In the genomic region with DNA sequence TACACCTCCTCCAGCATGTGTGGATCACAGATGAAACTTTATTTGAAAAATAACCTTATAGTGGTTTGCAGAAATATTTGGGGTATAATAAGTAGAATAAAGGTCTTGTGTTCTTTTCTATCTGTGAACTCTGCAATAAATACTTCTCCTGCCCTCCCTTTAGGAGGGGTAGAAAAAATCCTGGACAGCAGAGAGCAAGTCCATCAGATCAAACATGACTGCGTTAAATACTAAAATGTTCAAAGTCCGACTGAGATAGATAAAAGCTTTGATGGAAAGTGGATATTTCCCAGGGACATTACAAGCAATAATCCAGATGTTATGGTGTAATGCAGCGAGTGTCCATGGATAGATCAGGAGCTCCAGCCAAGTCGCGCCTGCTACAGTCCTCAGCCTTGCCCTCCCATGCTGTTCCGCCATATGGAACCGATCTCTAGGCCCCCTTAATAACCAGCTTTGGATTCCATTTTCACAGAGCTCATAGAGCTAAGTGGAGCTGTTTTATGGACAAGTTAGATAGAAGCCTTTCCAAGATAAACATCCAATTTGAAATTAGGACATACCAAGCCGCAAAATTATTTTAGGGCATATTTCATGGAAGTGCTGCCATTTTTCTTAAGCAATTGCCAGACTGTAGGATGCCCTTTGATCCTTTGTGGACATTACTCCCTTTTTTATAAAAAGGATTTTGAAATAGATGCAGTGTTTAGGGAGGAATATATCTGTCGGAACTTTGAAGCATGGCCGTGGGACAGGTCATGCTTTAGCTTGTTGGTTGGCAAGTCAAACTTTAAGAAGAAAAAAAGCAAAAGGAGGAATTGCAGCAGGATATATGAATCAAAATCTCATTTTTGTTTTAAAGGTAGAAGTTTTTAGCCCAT, we compare ENCODE assay signal across 1 cellular context.
TF ChIP-seq lines count a peak whose summit lies in the region.

No MANE protein-coding gene starts in this region.

TF ChIP-seq in GM23338, 12 proteins besides CTCF, POLR2A, EP300 and RAD21:
- TF ChIP-seq, protein P1, sequence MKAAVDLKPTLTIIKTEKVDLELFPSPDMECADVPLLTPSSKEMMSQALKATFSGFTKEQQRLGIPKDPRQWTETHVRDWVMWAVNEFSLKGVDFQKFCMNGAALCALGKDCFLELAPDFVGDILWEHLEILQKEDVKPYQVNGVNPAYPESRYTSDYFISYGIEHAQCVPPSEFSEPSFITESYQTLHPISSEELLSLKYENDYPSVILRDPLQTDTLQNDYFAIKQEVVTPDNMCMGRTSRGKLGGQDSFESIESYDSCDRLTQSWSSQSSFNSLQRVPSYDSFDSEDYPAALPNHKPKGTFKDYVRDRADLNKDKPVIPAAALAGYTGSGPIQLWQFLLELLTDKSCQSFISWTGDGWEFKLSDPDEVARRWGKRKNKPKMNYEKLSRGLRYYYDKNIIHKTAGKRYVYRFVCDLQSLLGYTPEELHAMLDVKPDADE (IDR thresholded peaks at IDR 0.05), result no peak
- TF ChIP-seq STAT1 (IDR thresholded peaks at IDR 0.05; ENCODE audit: unreplicated experiment), result no peak
- no peak for TF ChIP-seq EZH2phosphoT487 (IDR thresholded peaks at IDR 0.05; ENCODE audit: unreplicated experiment)
- no peak for TF ChIP-seq JUNB (IDR thresholded peaks at IDR 0.05; ENCODE audit: unreplicated experiment)
- TF ChIP-seq ZNF331 (CRISPR knock-in tag; IDR thresholded peaks at IDR 0.05; ENCODE audit: low read depth), result no peak
- TF ChIP-seq, protein P2, sequence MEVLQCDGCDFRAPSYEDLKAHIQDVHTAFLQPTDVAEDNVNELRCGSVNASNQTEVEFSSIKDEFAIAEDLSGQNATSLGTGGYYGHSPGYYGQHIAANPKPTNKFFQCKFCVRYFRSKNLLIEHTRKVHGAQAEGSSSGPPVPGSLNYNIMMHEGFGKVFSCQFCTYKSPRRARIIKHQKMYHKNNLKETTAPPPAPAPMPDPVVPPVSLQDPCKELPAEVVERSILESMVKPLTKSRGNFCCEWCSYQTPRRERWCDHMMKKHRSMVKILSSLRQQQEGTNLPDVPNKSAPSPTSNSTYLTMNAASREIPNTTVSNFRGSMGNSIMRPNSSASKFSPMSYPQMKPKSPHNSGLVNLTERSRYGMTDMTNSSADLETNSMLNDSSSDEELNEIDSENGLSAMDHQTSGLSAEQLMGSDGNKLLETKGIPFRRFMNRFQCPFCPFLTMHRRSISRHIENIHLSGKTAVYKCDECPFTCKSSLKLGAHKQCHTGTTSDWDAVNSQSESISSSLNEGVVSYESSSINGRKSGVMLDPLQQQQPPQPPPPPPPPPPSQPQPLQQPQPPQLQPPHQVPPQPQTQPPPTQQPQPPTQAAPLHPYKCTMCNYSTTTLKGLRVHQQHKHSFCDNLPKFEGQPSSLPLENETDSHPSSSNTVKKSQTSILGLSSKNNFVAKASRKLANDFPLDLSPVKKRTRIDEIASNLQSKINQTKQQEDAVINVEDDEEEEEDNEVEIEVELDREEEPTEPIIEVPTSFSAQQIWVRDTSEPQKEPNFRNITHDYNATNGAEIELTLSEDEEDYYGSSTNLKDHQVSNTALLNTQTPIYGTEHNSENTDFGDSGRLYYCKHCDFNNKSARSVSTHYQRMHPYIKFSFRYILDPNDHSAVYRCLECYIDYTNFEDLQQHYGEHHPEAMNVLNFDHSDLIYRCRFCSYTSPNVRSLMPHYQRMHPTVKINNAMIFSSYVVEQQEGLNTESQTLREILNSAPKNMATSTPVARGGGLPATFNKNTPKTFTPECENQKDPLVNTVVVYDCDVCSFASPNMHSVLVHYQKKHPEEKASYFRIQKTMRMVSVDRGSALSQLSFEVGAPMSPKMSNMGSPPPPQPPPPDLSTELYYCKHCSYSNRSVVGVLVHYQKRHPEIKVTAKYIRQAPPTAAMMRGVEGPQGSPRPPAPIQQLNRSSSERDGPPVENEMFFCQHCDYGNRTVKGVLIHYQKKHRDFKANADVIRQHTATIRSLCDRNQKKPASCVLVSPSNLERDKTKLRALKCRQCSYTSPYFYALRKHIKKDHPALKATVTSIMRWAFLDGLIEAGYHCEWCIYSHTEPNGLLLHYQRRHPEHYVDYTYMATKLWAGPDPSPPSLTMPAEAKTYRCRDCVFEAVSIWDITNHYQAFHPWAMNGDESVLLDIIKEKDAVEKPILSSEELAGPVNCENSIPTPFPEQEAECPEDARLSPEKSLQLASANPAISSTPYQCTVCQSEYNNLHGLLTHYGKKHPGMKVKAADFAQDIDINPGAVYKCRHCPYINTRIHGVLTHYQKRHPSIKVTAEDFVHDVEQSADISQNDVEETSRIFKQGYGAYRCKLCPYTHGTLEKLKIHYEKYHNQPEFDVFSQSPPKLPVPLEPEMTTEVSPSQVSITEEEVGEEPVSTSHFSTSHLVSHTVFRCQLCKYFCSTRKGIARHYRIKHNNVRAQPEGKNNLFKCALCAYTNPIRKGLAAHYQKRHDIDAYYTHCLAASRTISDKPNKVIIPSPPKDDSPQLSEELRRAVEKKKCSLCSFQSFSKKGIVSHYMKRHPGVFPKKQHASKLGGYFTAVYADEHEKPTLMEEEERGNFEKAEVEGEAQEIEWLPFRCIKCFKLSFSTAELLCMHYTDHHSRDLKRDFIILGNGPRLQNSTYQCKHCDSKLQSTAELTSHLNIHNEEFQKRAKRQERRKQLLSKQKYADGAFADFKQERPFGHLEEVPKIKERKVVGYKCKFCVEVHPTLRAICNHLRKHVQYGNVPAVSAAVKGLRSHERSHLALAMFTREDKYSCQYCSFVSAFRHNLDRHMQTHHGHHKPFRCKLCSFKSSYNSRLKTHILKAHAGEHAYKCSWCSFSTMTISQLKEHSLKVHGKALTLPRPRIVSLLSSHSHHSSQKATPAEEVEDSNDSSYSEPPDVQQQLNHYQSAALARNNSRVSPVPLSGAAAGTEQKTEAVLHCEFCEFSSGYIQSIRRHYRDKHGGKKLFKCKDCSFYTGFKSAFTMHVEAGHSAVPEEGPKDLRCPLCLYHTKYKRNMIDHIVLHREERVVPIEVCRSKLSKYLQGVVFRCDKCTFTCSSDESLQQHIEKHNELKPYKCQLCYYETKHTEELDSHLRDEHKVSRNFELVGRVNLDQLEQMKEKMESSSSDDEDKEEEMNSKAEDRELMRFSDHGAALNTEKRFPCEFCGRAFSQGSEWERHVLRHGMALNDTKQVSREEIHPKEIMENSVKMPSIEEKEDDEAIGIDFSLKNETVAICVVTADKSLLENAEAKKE (CRISPR knock-in tag; IDR thresholded peaks at IDR 0.05), result no peak
- no peak for TF ChIP-seq ZNF114 (CRISPR knock-in tag; IDR thresholded peaks at IDR 0.05)
- TF ChIP-seq CREB1 (CRISPR knock-in tag; IDR thresholded peaks at IDR 0.05; ENCODE audit: low read depth), result no peak
- TF ChIP-seq POLR2AphosphoS5 (IDR thresholded peaks at IDR 0.05; ENCODE audit: low read depth), result no peak
- TF ChIP-seq NANOG (IDR thresholded peaks at IDR 0.05; ENCODE audit: borderline replicate concordance), result no peak
- no peak for TF ChIP-seq EZH2 (IDR thresholded peaks at IDR 0.05; ENCODE audit: low read depth, unreplicated experiment)
- TF ChIP-seq, protein P3, sequence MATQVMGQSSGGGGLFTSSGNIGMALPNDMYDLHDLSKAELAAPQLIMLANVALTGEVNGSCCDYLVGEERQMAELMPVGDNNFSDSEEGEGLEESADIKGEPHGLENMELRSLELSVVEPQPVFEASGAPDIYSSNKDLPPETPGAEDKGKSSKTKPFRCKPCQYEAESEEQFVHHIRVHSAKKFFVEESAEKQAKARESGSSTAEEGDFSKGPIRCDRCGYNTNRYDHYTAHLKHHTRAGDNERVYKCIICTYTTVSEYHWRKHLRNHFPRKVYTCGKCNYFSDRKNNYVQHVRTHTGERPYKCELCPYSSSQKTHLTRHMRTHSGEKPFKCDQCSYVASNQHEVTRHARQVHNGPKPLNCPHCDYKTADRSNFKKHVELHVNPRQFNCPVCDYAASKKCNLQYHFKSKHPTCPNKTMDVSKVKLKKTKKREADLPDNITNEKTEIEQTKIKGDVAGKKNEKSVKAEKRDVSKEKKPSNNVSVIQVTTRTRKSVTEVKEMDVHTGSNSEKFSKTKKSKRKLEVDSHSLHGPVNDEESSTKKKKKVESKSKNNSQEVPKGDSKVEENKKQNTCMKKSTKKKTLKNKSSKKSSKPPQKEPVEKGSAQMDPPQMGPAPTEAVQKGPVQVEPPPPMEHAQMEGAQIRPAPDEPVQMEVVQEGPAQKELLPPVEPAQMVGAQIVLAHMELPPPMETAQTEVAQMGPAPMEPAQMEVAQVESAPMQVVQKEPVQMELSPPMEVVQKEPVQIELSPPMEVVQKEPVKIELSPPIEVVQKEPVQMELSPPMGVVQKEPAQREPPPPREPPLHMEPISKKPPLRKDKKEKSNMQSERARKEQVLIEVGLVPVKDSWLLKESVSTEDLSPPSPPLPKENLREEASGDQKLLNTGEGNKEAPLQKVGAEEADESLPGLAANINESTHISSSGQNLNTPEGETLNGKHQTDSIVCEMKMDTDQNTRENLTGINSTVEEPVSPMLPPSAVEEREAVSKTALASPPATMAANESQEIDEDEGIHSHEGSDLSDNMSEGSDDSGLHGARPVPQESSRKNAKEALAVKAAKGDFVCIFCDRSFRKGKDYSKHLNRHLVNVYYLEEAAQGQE (IDR thresholded peaks at IDR 0.05; ENCODE audit: unreplicated experiment), result no peak
